In the genomic region with DNA sequence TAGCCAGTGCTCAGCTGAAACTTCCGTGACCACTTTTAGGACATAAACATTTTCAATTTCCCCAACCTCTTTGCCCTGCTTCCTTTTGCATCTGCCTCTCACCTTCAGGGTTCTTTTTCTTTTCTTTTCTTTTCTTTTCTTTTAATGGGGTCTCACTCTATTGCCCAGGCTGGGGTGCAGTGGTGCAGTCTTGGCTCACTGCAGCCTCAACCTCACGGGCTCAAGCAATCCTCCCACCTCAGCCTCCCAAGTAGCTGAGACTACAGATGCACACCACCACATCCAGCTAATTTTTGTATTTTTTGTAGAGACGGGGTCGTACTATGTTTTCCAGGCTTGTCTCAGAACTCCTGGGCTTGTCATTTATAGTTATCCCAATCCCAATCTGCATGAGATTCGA, we compare ENCODE assay signal across 22 cellular contexts. TPM values are rescaled to one million over a fixed set of nuclear protein-coding genes. Genes with fewer than 3 reads are reported as not detected.
"Had no signal": no experiment of that assay in that cellular context is flagged by ENCODE, and none has a peak within 500 bp of the region (broad histone marks: within the 10 kb centered on the region; RNA-seq: fewer than 3 reads in every experiment).

No MANE protein-coding gene starts in this region.

- ATAC-seq: activated CD4-positive, alpha-beta T cell treated with anti-CD3 and anti-CD28 coated beads for 36 hours; activated CD8-positive, alpha-beta T cell treated with anti-CD3 and anti-CD28 coated beads for 36 hours; activated naive CD4-positive, alpha-beta T cell treated with anti-CD3 and anti-CD28 coated beads, Interleukin-2, amount 50 U/mL, for 72 hours had no signal

- H3K9me3 Mint-ChIP-seq: activated CD8-positive, alpha-beta T cell treated with anti-CD3 and anti-CD28 coated beads for 36 hours; activated naive CD4-positive, alpha-beta T cell treated with anti-CD3 and anti-CD28 coated beads, Interleukin-2, amount 50 U/mL, for 72 hours had no signal

- DNase-seq: activated CD4-positive, alpha-beta T cell treated with anti-CD3 and anti-CD28 coated beads for 36 hours; activated CD4-positive, CD25-positive, alpha-beta regulatory T cell; activated CD8-positive, alpha-beta memory T cell treated with anti-CD3 and anti-CD28 coated beads, Interleukin-2, amount 50 U/mL, for 48 hours; activated CD8-positive, alpha-beta T cell treated with anti-CD3 and anti-CD28 coated beads for 36 hours; activated effector memory CD4-positive, alpha-beta T cell treated with Interleukin-2 at 50 U/mL for 16 hours; activated naive CD4-positive, alpha-beta T cell; activated T-cell treated with anti-CD3 and anti-CD28 coated beads, Interleukin-2, amount 50 U/mL, for 1 hour; KG1; NCI-H1092; NCI-H1417; NCI-H1694; NCI-H2029 treated with DMSO at 0.1 percent for 48 hours; NCI-H345; NCI-H510A; NCI-H526 treated with DMSO at 0.1 percent for 48 hours; NCI-H82; SIG-M5; T-helper 1 cell had no signal

- H3K27me3 Mint-ChIP-seq: activated CD4-positive, alpha-beta T cell treated with anti-CD3 and anti-CD28 coated beads for 36 hours had no signal

- H3K27ac Mint-ChIP-seq: activated CD4-positive, alpha-beta T cell treated with anti-CD3 and anti-CD28 coated beads for 36 hours; activated CD8-positive, alpha-beta T cell treated with anti-CD3 and anti-CD28 coated beads for 36 hours; activated naive CD4-positive, alpha-beta T cell treated with anti-CD3 and anti-CD28 coated beads, Interleukin-2, amount 50 U/mL, for 72 hours had no signal

- H3K4me3 Mint-ChIP-seq: activated CD4-positive, alpha-beta T cell treated with anti-CD3 and anti-CD28 coated beads for 36 hours; activated CD8-positive, alpha-beta T cell treated with anti-CD3 and anti-CD28 coated beads for 36 hours had no signal

- H3K4me3 ChIP-seq: SK-N-MC had no signal

- H3K27ac ChIP-seq: SK-N-MC, VCaP had no signal

RNA-seq across cellular contexts. Expression of gene SLC7A7, which starts 51.6 kb away (rescaled TPM):
- total RNA-seq: T-helper 2 cell treated with Interferon-gamma antibody and Interleukin-4, amounts not matched to agents 100 ng/mL and 5 ng/mL, for 36 hours had no signal
